Comparison of ENCODE assay signal across 1 cellular context in genomic region chr19:29673451-29674371, GRCh38.
A peak's percentile ranks its signal among the peaks of the same experiment; 100 is the strongest.
TF ChIP-seq lines count a peak whose summit lies in the region.

No MANE protein-coding gene starts in this region.

TF ChIP-seq in K562, 482 proteins besides CTCF, POLR2A, EP300 and RAD21:
- TF ChIP-seq ZBTB33 (CRISPR knock-in tag; IDR thresholded peaks at IDR 0.05): peak; percentile 89; the same call in 1 of the 2 replicates
- TF ChIP-seq FOXK2 (conservative IDR thresholded peaks at IDR 0.05 in 1 of 2, IDR thresholded peaks at IDR 0.05 in 1 of 2; ENCODE audit: low read depth in 2 of 2): no peak
- 0 out of 2 replicates have a peak, but pooled peaks have one; percentile 23 for TF ChIP-seq POLR2G (IDR thresholded peaks at IDR 0.05; ENCODE audit: low read depth, low read length)
